In genomic region chr18:76658627-76659026, GRCh38 we compare ENCODE assay signal across 8 cellular contexts.
A peak's percentile ranks its signal among the peaks of the same experiment; 100 is the strongest.
DNase-seq lines count a peak whose midpoint lies in the region; ATAC-seq, FAIRE-seq and TF ChIP-seq lines count a peak whose summit lies in the region.

No MANE protein-coding gene starts in this region.

- no peaks in the 10 kb centered on the region for H3K9me3 ChIP-seq in colonic mucosa
- no peaks in the 10 kb centered on the region for H3K9me3 ChIP-seq in CD8-positive, alpha-beta T cell (ENCODE audit: low read length)

- ATAC-seq in HG02642 (IDR thresholded peaks at IDR 0.05; ENCODE audit: poor library complexity, unreplicated experiment): peak; percentile 80
- no peak for ATAC-seq in CD8-positive, alpha-beta T cell

- H3K9ac ChIP-seq in colonic mucosa (ENCODE audit: low read depth in 2 of 2, low read length in 2 of 2): no peak overlapping the region

- no peaks in the 10 kb centered on the region for H3K36me3 Mint-ChIP-seq in nephron progenitor cell (ENCODE audit: low read depth)
- H3K36me3 Mint-ChIP-seq in CD8-positive, alpha-beta T cell: no peaks in the 10 kb centered on the region

- peak overlapping the region; percentile 53 for H3K27ac Mint-ChIP-seq in nephron progenitor cell
- no peak overlapping the region for H3K27ac Mint-ChIP-seq in CD8-positive, alpha-beta T cell

- no peak overlapping the region for H3K4me3 Mint-ChIP-seq in nephron progenitor cell
- H3K4me3 Mint-ChIP-seq in CD8-positive, alpha-beta T cell: no peak overlapping the region

- no peaks in the 10 kb centered on the region for H3K27me3 ChIP-seq in colonic mucosa
- peaks cover 12% of the 10 kb centered on the region for H3K27me3 ChIP-seq in CD8-positive, alpha-beta T cell (ENCODE audit: insufficient read depth, low read length)

- peaks cover 45% of the 10 kb centered on the region for H3K4me1 Mint-ChIP-seq in nephron progenitor cell
- peaks cover 17% of the 10 kb centered on the region for H3K4me1 Mint-ChIP-seq in CD8-positive, alpha-beta T cell (ENCODE audit: low read depth)

- FAIRE-seq in GM12891 (lab: Jason Lieb, UNC): peak; percentile 76

- no peak for TF ChIP-seq POLR2A in GM12891 (IDR thresholded peaks at IDR 0.05; ENCODE audit: low read depth, low read length)

- POLR2A ChIA-PET in CD8-positive, alpha-beta T cell (lab: Charles Lee): interaction anchor here (1.1 kb wide), 1 partner anchor 63 kb away, joined by 3 read pairs; no protein-coding TSS in a partner anchor

- no peaks in the 10 kb centered on the region for H3K4me1 ChIP-seq in colonic mucosa
- H3K4me1 ChIP-seq in CD8-positive, alpha-beta T cell (ENCODE audit: insufficient read depth, low read length): peaks cover 16% of the 10 kb centered on the region

- CTCF ChIA-PET in CD8-positive, alpha-beta T cell (lab: Charles Lee): interaction anchor here (1.0 kb wide), 1 partner anchor 11 kb away, joined by 3 read pairs; no protein-coding TSS in a partner anchor

- DNase-seq in GM12891 (ENCODE audit: insufficient read length, low spot score) (peak; percentile 43), nephron progenitor cell (peak; percentile 67), AG08395 (ENCODE audit: low spot score) (no peak), colonic mucosa (no peak), AG08396 (ENCODE audit: low spot score) (no peak)
- no peak for DNase-seq in CD8-positive, alpha-beta T cell

- H3K4me3 ChIP-seq in WI38 (ENCODE audit: low read depth, low read length): no peak overlapping the region
- H3K4me3 ChIP-seq in colonic mucosa: no peak overlapping the region
- no peak overlapping the region for H3K4me3 ChIP-seq in CD8-positive, alpha-beta T cell (ENCODE audit: low read depth, low read length)

- H3K27me3 Mint-ChIP-seq in nephron progenitor cell (ENCODE audit: low read depth, poor library complexity): peaks cover 3% of the 10 kb centered on the region
- H3K27me3 Mint-ChIP-seq in CD8-positive, alpha-beta T cell (ENCODE audit: low read depth): peaks cover 30% of the 10 kb centered on the region

- peaks cover 2% of the 10 kb centered on the region for H3K9me3 Mint-ChIP-seq in nephron progenitor cell
- no peaks in the 10 kb centered on the region for H3K9me3 Mint-ChIP-seq in CD8-positive, alpha-beta T cell

- H3K36me3 ChIP-seq in colonic mucosa: no peaks in the 10 kb centered on the region
- H3K36me3 ChIP-seq in CD8-positive, alpha-beta T cell (ENCODE audit: insufficient read depth, low read length): no peaks in the 10 kb centered on the region

- H3K27ac ChIP-seq in colonic mucosa: no peak overlapping the region
- H3K27ac ChIP-seq in CD8-positive, alpha-beta T cell (ENCODE audit: low read depth, low read length): no peak overlapping the region

- intact Hi-C loops in colonic mucosa (cut with DNase I): no loop called here
- intact Hi-C loops in CD8-positive, alpha-beta T cell (cut with DNase I, micrococcal nuclease): no loop called here

- peak; percentile 37; the same call in 1 of the 2 replicates for TF ChIP-seq CTCF in WI38 (IDR thresholded peaks at IDR 0.05; ENCODE audit: low read depth, low read length)
- TF ChIP-seq CTCF in nephron progenitor cell (IDR thresholded peaks at IDR 0.05): peak; percentile 53
- TF ChIP-seq CTCF in colonic mucosa (IDR thresholded peaks at IDR 0.05): no peak
- TF ChIP-seq CTCF in CD8-positive, alpha-beta T cell (IDR thresholded peaks at IDR 0.05): no peak

TF ChIP-seq in GM12891, 5 proteins besides CTCF, POLR2A, EP300 and RAD21:
- TF ChIP-seq TAF1 (IDR thresholded peaks at IDR 0.05; ENCODE audit: low read depth, low read length): no peak
- TF ChIP-seq POU2F2 (IDR thresholded peaks at IDR 0.05; ENCODE audit: low read depth, low read length): no peak
- no peak for TF ChIP-seq PAX5 (IDR thresholded peaks at IDR 0.05; ENCODE audit: insufficient read depth, low read length, severe bottlenecking)
- no peak for TF ChIP-seq POLR2AphosphoS5 (IDR thresholded peaks at IDR 0.05; ENCODE audit: low read depth, low read length)
- no peak for TF ChIP-seq SPI1 (IDR thresholded peaks at IDR 0.05; ENCODE audit: low read depth, low read length)

Comparison
In these comparisons a context has a peak if more than half of its experiments do, and no peak if none do; other contexts are left out.
1. DNase-seq: peak in GM12891 (single experiment) and nephron progenitor cell (single experiment); none in AG08395 (single experiment), colonic mucosa (single experiment), AG08396 (single experiment) and CD8-positive, alpha-beta T cell (0 of 7).
2. CTCF ChIP-seq: peak in WI38 (single experiment) and nephron progenitor cell (single experiment); none in colonic mucosa (single experiment) and CD8-positive, alpha-beta T cell (single experiment).